In genomic region chr17:68291836-68292688, GRCh38 we compare ENCODE assay signal across 8 cellular contexts.
DNase-seq lines count a peak whose midpoint lies in the region; ATAC-seq and FAIRE-seq lines count a peak whose summit lies in the region.

No MANE protein-coding gene starts in this region.

- H3K9me3 ChIP-seq in BLaER1 treated with 17β-estradiol and CSF1 and Interleukin-3, amounts not matched to agents 10 nM and 100 nM (replicated peaks in 1 of 11) = no peaks in the 10 kb centered on the region
- no peaks in the 10 kb centered on the region for H3K9me3 ChIP-seq in mucosa of rectum (ENCODE audit: control insufficient read depth in 2 of 2, low read length in 2 of 2)

- H4K20me1 ChIP-seq in BLaER1 treated with 17β-estradiol and CSF1 and Interleukin-3, amounts not matched to agents 10 nM and 100 nM = no peaks in the 10 kb centered on the region

- no peaks in the 10 kb centered on the region; a peak in 1 of 22 replicates for H3K36me3 ChIP-seq in BLaER1 treated with 17β-estradiol and CSF1 and Interleukin-3, amounts not matched to agents 10 nM and 100 nM
- H3K36me3 ChIP-seq in mucosa of rectum (ENCODE audit: control insufficient read depth in 2 of 2, insufficient read depth in 2 of 2, low read length in 2 of 2) = no peaks in the 10 kb centered on the region

- DNase-seq in GM19239 (ENCODE audit: insufficient read length, low spot score) (peak; percentile 88), epidermal melanocyte (ENCODE audit: insufficient read length, low spot score) (peak; percentile 45)
- DNase-seq in NK-92 treated with Interleukin-12 subunit alpha and Interleukin-12 subunit beta, amount 100 ng/mL, for 24 hours (lab: John Stamatoyannopoulos, UW) = peak; percentile 95
- peak; percentile 82 for DNase-seq in activated CD8-positive, alpha-beta memory T cell treated with anti-CD3 and anti-CD28 coated beads, Interleukin-2, amount 50 U/mL, for 1 hour (ENCODE audit: extremely low read depth)
- peak; percentile 90 for DNase-seq in stimulated activated CD8-positive, alpha-beta memory T cell treated with anti-CD3 and anti-CD28 coated beads, Interleukin-4, amount 100 ng/mL, for 48 hours

- peak; percentile 84 for FAIRE-seq in GM19239 (lab: Jason Lieb, UNC)

- H3K4me2 ChIP-seq in BLaER1 treated with 17β-estradiol and CSF1 and Interleukin-3, amounts not matched to agents 10 nM and 100 nM = peak overlapping the region; percentile 89 to 100 (median 98)

- H3K4me3 ChIP-seq in BLaER1 treated with 17β-estradiol and CSF1 and Interleukin-3, amounts not matched to agents 10 nM and 100 nM = peak overlapping the region; percentile 69 to 85 (median 80)
- peak overlapping the region; percentile 64 to 68 for H3K4me3 ChIP-seq in mucosa of rectum (ENCODE audit: low read length in 2 of 2)

- peak; percentile 68 for ATAC-seq in HG03432 (IDR thresholded peaks at IDR 0.05; ENCODE audit: unreplicated experiment)

- H3K27me3 ChIP-seq in BLaER1 treated with 17β-estradiol and CSF1 and Interleukin-3, amounts not matched to agents 10 nM and 100 nM = no peaks in the 10 kb centered on the region
- peaks cover 14 to 26% of the 10 kb centered on the region in 2 donors for H3K27me3 ChIP-seq in mucosa of rectum (ENCODE audit: control insufficient read depth in 2 of 2, insufficient read depth in 2 of 2, low read length in 2 of 2)

- peak overlapping the region; percentile 93 to 99 (median 98) for H3K9ac ChIP-seq in BLaER1 treated with 17β-estradiol and CSF1 and Interleukin-3, amounts not matched to agents 10 nM and 100 nM
- peak overlapping the region; percentile 52 for H3K9ac ChIP-seq in mucosa of rectum (ENCODE audit: low read depth in 1 of 2, low read length in 2 of 2)

- peaks cover 54 to 81% (median 73%) of the 10 kb centered on the region in 10 experiments for H3K4me1 ChIP-seq in BLaER1 treated with 17β-estradiol and CSF1 and Interleukin-3, amounts not matched to agents 10 nM and 100 nM
- peaks cover 7 to 13% of the 10 kb centered on the region in 2 donors for H3K4me1 ChIP-seq in mucosa of rectum (ENCODE audit: control insufficient read depth in 2 of 2, insufficient read depth in 2 of 2, low read length in 2 of 2)

- H3K27ac ChIP-seq in BLaER1 treated with 17β-estradiol and CSF1 and Interleukin-3, amounts not matched to agents 10 nM and 100 nM = peak overlapping the region; percentile 94 to 100 (median 99)
- H3K27ac ChIP-seq in mucosa of rectum (ENCODE audit: low read depth in 2 of 2, low read length in 2 of 2) = peak overlapping the region; percentile 75 to 85

Comparison
In these comparisons a context has a peak if more than half of its experiments do, and no peak if none do; other contexts are left out.
1. Peak in every context shown above with its lines: DNase-seq, ATAC-seq, H3K4me3 ChIP-seq and H3K27ac ChIP-seq.
2. DNase-seq: peak in every context shown above with its lines; median percentile 95 in NK-92 treated with Interleukin-12 subunit alpha and Interleukin-12 subunit beta, amount 100 ng/mL, for 24 hours; 90 in stimulated activated CD8-positive, alpha-beta memory T cell treated with anti-CD3 and anti-CD28 coated beads, Interleukin-4, amount 100 ng/mL, for 48 hours; 88 in GM19239; 82 in activated CD8-positive, alpha-beta memory T cell treated with anti-CD3 and anti-CD28 coated beads, Interleukin-2, amount 50 U/mL, for 1 hour; 45 in epidermal melanocyte.